8 cellular contexts compared by ENCODE assay signal in the genomic region with DNA sequence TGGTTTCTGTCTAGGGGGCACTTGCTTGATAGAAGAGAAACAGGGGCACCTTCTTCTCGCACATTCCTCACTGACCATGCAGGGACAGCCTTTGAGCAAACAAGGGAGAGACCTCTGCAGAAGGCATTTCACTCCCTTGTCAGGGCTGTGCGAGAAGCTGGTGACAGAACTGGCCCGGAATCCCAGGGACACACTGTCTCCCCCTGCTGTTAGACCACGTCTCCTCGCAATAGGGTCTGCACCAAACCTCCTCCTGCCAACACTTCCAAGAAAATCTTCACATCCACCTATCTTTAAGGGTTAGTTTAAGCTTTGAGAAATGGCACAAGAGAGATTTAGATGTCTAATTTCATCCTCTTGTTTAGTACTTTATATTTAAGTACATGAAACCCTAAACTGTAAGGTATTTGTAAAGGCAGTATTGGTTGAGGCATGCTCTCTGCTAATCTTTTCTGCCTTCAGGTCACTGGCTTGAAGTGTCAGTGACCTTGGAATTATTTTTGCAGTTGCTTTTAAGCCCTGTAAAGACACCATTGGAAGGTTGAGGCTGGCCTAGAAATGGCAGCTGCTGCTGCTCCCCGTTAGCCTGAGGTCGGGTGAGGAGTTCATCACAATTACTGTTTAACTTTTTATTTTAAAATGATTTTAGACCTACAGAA. TPM values are rescaled to one million over a fixed set of nuclear protein-coding genes. Genes with fewer than 3 reads are reported as not detected.
DNase-seq lines count a peak whose midpoint lies in the region; ATAC-seq and TF ChIP-seq lines count a peak whose summit lies in the region.

No MANE protein-coding gene starts in this region.

- WGBS in adrenal gland, 4 donors: 48 to 59% (median 52%) methylated on average over 7 of the region's 7 CpGs

- no peak for TF ChIP-seq POLR2A in adrenal gland (IDR thresholded peaks at IDR 0.05)

- H3K27me3 ChIP-seq in adrenal gland: peaks cover 8% of the 10 kb centered on the region
- H3K27me3 ChIP-seq in kidney epithelial cell (ENCODE audit: control insufficient read depth, insufficient read depth, low read length): no peaks in the 10 kb centered on the region

- intact Hi-C loops in adrenal gland (cut with DNase I): no loop called here

- no peaks in the 10 kb centered on the region for H3K4me1 ChIP-seq in adrenal gland (replicated peaks in 1 of 2)

- DNase-seq in 8988T: peak; percentile 75
- DNase-seq in GM12864 (ENCODE audit: low read depth): no peak
- peak; percentile 35 for DNase-seq in NCI-H345 (lab: John Stamatoyannopoulos, UW)
- peak in 3 of 7 donors; percentile 36 to 46 (median 40) for DNase-seq in adrenal gland
- DNase-seq in kidney epithelial cell (ENCODE audit: low read depth): peak; percentile 26
- peak; percentile 29 for DNase-seq in superior temporal gyrus (ENCODE audit: extremely low spot score)
- DNase-seq in putamen (ENCODE audit: low spot score): no peak

- H3K4me3 ChIP-seq in GM12864 (ENCODE audit: low read depth, low read length): no peak overlapping the region
- H3K4me3 ChIP-seq in adrenal gland: no peak overlapping the region
- no peak overlapping the region for H3K4me3 ChIP-seq in kidney epithelial cell (ENCODE audit: low read depth, low read length)

- H3K36me3 ChIP-seq in adrenal gland (replicated peaks in 1 of 2): no peaks in the 10 kb centered on the region
- H3K36me3 ChIP-seq in kidney epithelial cell (ENCODE audit: control insufficient read depth, insufficient read depth, low read length): no peaks in the 10 kb centered on the region

- H3K27ac ChIP-seq in adrenal gland: no peak overlapping the region

- H3K9me3 ChIP-seq in adrenal gland (replicated peaks in 1 of 3): no peaks in the 10 kb centered on the region

- ATAC-seq in HG02852 (IDR thresholded peaks at IDR 0.05; ENCODE audit: unreplicated experiment): no peak

- TF ChIP-seq CTCF in GM12864 (IDR thresholded peaks at IDR 0.05; ENCODE audit: low read depth, low read length, missing control alignments): peak; percentile 64
- TF ChIP-seq CTCF in adrenal gland (IDR thresholded peaks at IDR 0.05): peak in 5 of 6 experiments; percentile 18 to 41 (median 38)
- TF ChIP-seq CTCF in kidney epithelial cell (IDR thresholded peaks at IDR 0.05; ENCODE audit: insufficient read depth, low read length, poor library complexity, severe bottlenecking): peak; percentile 80

RNA-seq across cellular contexts. Expression of gene RBM20, which starts 37.0 kb away (rescaled TPM):
- total RNA-seq in adrenal gland (1 to 10 TPM in 1 of 8 donors, under 1 TPM in 5, not detected in 2; 0.11 to 2.3 (median 0.19) TPM), kidney epithelial cell (3.3 and 3.8 TPM in 2 replicates)
- polyA plus RNA-seq in adrenal gland: under 1 TPM; 0.07 to 0.35 (median 0.32) TPM

Comparison
In these comparisons a context has a peak if more than half of its experiments do, and no peak if none do; other contexts are left out.
1. DNase-seq: peak in 8988T (single experiment), NCI-H345 (single experiment), kidney epithelial cell (single experiment) and superior temporal gyrus (single experiment); none in GM12864 (single experiment) and putamen (single experiment).
2. Peak in every context shown above with its lines, with median percentiles within 50 percentile points of each other: CTCF ChIP-seq.